In the genomic region with DNA sequence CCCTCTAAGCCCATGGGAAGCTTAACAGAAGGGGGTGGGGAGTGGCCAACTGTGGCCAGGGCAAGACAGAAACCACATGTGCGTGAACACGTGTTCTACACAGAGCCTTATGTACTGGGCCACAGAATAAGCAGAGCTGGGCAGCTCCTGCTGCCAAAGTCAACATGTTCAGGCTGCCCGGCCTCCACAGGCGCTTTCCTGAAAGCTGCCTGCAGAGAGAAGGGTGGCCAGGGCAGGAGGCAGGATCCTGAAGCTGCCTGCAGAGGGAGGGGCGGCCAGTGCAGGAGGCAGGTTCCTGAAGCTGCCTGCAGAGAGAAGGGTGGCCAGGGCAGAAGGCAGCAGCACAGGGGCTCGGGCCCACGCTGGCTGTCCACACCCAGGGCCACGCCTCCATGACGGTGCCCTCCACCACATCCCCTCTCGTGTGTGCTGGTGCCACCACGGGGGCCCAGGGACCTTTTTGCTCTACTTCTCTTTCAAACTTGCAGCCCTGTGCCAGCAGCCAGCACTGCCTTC, we compare ENCODE assay signal across 8 cellular contexts.
DNase-seq lines count a peak whose midpoint lies in the region; TF ChIP-seq lines count a peak whose summit lies in the region.

No MANE protein-coding gene starts in this region.

- peak overlapping the region; percentile 91 for H3K27ac Mint-ChIP-seq in activated naive CD4-positive, alpha-beta T cell treated with anti-CD3 and anti-CD28 coated beads, Interleukin-2, amount 10 ng/mL, durations not matched to agents 7 days and 5 days
- peak overlapping the region; percentile 85 for H3K27ac Mint-ChIP-seq in glutamatergic neuron (ENCODE audit: unreplicated experiment)

- no peaks in the 10 kb centered on the region for H3K9me3 Mint-ChIP-seq in activated naive CD4-positive, alpha-beta T cell treated with anti-CD3 and anti-CD28 coated beads, Interleukin-2, amount 10 ng/mL, durations not matched to agents 7 days and 5 days
- H3K9me3 Mint-ChIP-seq in glutamatergic neuron (ENCODE audit: unreplicated experiment): peaks cover 41% of the 10 kb centered on the region

- peaks cover 76% of the 10 kb centered on the region for H3K4me1 Mint-ChIP-seq in activated naive CD4-positive, alpha-beta T cell treated with anti-CD3 and anti-CD28 coated beads, Interleukin-2, amount 10 ng/mL, durations not matched to agents 7 days and 5 days
- peaks cover 67% of the 10 kb centered on the region for H3K4me1 Mint-ChIP-seq in glutamatergic neuron (ENCODE audit: low read depth, unreplicated experiment)

- no peaks in the 10 kb centered on the region for H3K27me3 Mint-ChIP-seq in activated naive CD4-positive, alpha-beta T cell treated with anti-CD3 and anti-CD28 coated beads, Interleukin-2, amount 10 ng/mL, durations not matched to agents 7 days and 5 days
- peaks cover 16% of the 10 kb centered on the region for H3K27me3 Mint-ChIP-seq in glutamatergic neuron (ENCODE audit: unreplicated experiment)

- H3K4me3 Mint-ChIP-seq in activated naive CD4-positive, alpha-beta T cell treated with anti-CD3 and anti-CD28 coated beads, Interleukin-2, amount 10 ng/mL, durations not matched to agents 7 days and 5 days: no peak overlapping the region
- H3K4me3 Mint-ChIP-seq in glutamatergic neuron (ENCODE audit: unreplicated experiment): peak overlapping the region; percentile 68

- no peak for TF ChIP-seq CTCF in glutamatergic neuron (IDR thresholded peaks at IDR 0.05; ENCODE audit: partially characterized antibody, unreplicated experiment)

- DNase-seq in stimulated activated CD4-positive, alpha-beta T cell treated with anti-CD3 and anti-CD28 coated beads, Interleukin-15, amount 100 ng/mL, for 24 hours: peak; percentile 31
- DNase-seq in stimulated activated CD4-positive, alpha-beta T cell treated with anti-CD3 and anti-CD28 coated beads, Interleukin-2, amount 100 ng/mL, for 48 hours: no peak
- peak; percentile 48 for DNase-seq in activated naive CD4-positive, alpha-beta T cell treated with anti-CD3 and anti-CD28 coated beads, Interleukin-2, amount 10 ng/mL, durations not matched to agents 7 days and 5 days
- peak; percentile 67 for DNase-seq in glutamatergic neuron
- DNase-seq in renal cortical epithelial cell (ENCODE audit: low read depth): peak; percentile 85
- no peak for DNase-seq in HuH-7 (ENCODE audit: low spot score)
- DNase-seq in SW 1271 (lab: John Stamatoyannopoulos, UW): no peak
- DNase-seq in NOMO-1 (lab: John Stamatoyannopoulos, UW; ENCODE audit: unreplicated experiment in 2 of 2): no peak

- CTCF ChIA-PET in activated naive CD4-positive, alpha-beta T cell treated with anti-CD3 and anti-CD28 coated beads, Interleukin-2, amount 10 ng/mL, durations not matched to agents 7 days and 5 days (lab: Charles Lee): interaction anchor here (1.3 to 1.9 kb wide), 2 partner anchors 25 to 45 kb away, joined by 4 to 6 read pairs; no protein-coding TSS in a partner anchor

- peaks cover 9% of the 10 kb centered on the region for H3K36me3 Mint-ChIP-seq in activated naive CD4-positive, alpha-beta T cell treated with anti-CD3 and anti-CD28 coated beads, Interleukin-2, amount 10 ng/mL, durations not matched to agents 7 days and 5 days
- no peaks in the 10 kb centered on the region for H3K36me3 Mint-ChIP-seq in glutamatergic neuron (ENCODE audit: unreplicated experiment)

Comparison
In these comparisons a context has a peak if more than half of its experiments do, and no peak if none do; other contexts are left out.
1. DNase-seq: peak in stimulated activated CD4-positive, alpha-beta T cell treated with anti-CD3 and anti-CD28 coated beads, Interleukin-15, amount 100 ng/mL, for 24 hours (single experiment), activated naive CD4-positive, alpha-beta T cell treated with anti-CD3 and anti-CD28 coated beads, Interleukin-2, amount 10 ng/mL, durations not matched to agents 7 days and 5 days (single experiment), glutamatergic neuron (single experiment) and renal cortical epithelial cell (single experiment); none in stimulated activated CD4-positive, alpha-beta T cell treated with anti-CD3 and anti-CD28 coated beads, Interleukin-2, amount 100 ng/mL, for 48 hours (0 of 2), HuH-7 (single experiment), SW 1271 (0 of 2) and NOMO-1 (0 of 2).